In genomic region chr1:246781212-246781611, GRCh38 we compare ENCODE assay signal across 20 cellular contexts. TPM values are rescaled to one million over a fixed set of nuclear protein-coding genes. Genes with fewer than 3 reads are reported as not detected.
DNase-seq lines count a peak whose midpoint lies in the region; TF ChIP-seq lines count a peak whose summit lies in the region.
"Had no signal": no experiment of that assay in that cellular context is flagged by ENCODE, and none has a peak within 500 bp of the region (broad histone marks: within the 10 kb centered on the region; RNA-seq: fewer than 3 reads in every experiment).

No MANE protein-coding gene starts in this region.

- intact Hi-C loops in mammary epithelial cell (cut with micrococcal nuclease) = no loop called here

- WGBS in mammary epithelial cell (ENCODE audit: low coverage, missing lambda C conversion rate) = 85% methylated on average over 4 of the region's 7 CpGs

- BruUV-seq in mammary epithelial cell (replicated peaks; lab: Mats Ljungman, UMichigan) = no TSS peak

- H3K4me3 ChIP-seq in ACC112 (ENCODE audit: low read depth, low read length) = no peak overlapping the region
- peak overlapping the region in 2 of 10 experiments; percentile 22 to 23; a peak in 3 of 20 replicates for H3K4me3 ChIP-seq in BLaER1 treated with 17β-estradiol and CSF1 and Interleukin-3, amounts not matched to agents 10 nM and 100 nM
- H3K4me3 ChIP-seq in osteoblast (ENCODE audit: insufficient read depth, low read length) = no peak overlapping the region
- H3K4me3 ChIP-seq in mammary epithelial cell (replicated peaks in 1 of 3; ENCODE audit: insufficient read depth in 1 of 3, low read depth in 2 of 3, low read length in 3 of 3) = no peak overlapping the region

- H3K4me1 Mint-ChIP-seq in chondrocyte (ENCODE audit: low read depth) = peaks cover 24% of the 10 kb centered on the region

- H3K4me3 Mint-ChIP-seq in chondrocyte (ENCODE audit: unreplicated experiment) = no peak overlapping the region
- H3K4me3 Mint-ChIP-seq: CD8-positive, alpha-beta memory T cell had no signal

- in situ Hi-C loops in mammary epithelial cell (cut with MboI; ENCODE audit: low sequenced_read_pairs in 2 of 2) = no loop called here

- H3K27ac ChIP-seq in ACC112 (ENCODE audit: low read depth, low read length) (peak overlapping the region; percentile 67; the same call in 1 of the 2 replicates), osteoblast (ENCODE audit: low read depth, low read length) (no peak overlapping the region), mammary epithelial cell (ENCODE audit: insufficient read depth, low read depth, low read length) (no peak overlapping the region)
- H3K27ac ChIP-seq in BLaER1 treated with 17β-estradiol and CSF1 and Interleukin-3, amounts not matched to agents 10 nM and 100 nM = peak overlapping the region in 9 of 11 experiments; percentile 65 to 85 (median 80); a peak in 18 of 22 replicates

- no peak overlapping the region for H2AFZ ChIP-seq in ACC112 (ENCODE audit: low read length, unreplicated experiment)
- H2AFZ ChIP-seq in osteoblast (ENCODE audit: low read length) = no peak overlapping the region
- H2AFZ ChIP-seq in mammary epithelial cell (ENCODE audit: low read depth, low read length) = no peak overlapping the region

- H3K79me2 ChIP-seq in ACC112 (ENCODE audit: control insufficient read depth, insufficient read depth, low read length, unreplicated experiment) (no peaks in the 10 kb centered on the region), osteoblast (ENCODE audit: insufficient read depth, low read length) (no peaks in the 10 kb centered on the region), mammary epithelial cell (ENCODE audit: insufficient read depth, low read length) (no peaks in the 10 kb centered on the region)

- H3K36me3 ChIP-seq in ACC112 (ENCODE audit: insufficient read depth, low read length) = peaks cover 15% of the 10 kb centered on the region
- peaks cover 19 to 50% (median 40%) of the 10 kb centered on the region in 11 experiments for H3K36me3 ChIP-seq in BLaER1 treated with 17β-estradiol and CSF1 and Interleukin-3, amounts not matched to agents 10 nM and 100 nM
- H3K36me3 ChIP-seq in osteoblast (ENCODE audit: insufficient read depth, low read length) = peaks cover 11% of the 10 kb centered on the region
- H3K36me3 ChIP-seq in mammary epithelial cell (ENCODE audit: insufficient read depth, low read length) = no peaks in the 10 kb centered on the region

- CTCF ChIA-PET in mammary epithelial cell (lab: Charles Lee; ENCODE audit: low non-redundant PET) = no interaction called here

- H3K27me3 ChIP-seq in ACC112 (ENCODE audit: insufficient read depth, low read length) = no peaks in the 10 kb centered on the region
- no peaks in the 10 kb centered on the region for H3K27me3 ChIP-seq in BLaER1 treated with 17β-estradiol and CSF1 and Interleukin-3, amounts not matched to agents 10 nM and 100 nM
- H3K27me3 ChIP-seq in osteoblast (ENCODE audit: insufficient read depth, low read length) = no peaks in the 10 kb centered on the region
- no peaks in the 10 kb centered on the region for H3K27me3 ChIP-seq in mammary epithelial cell (ENCODE audit: insufficient read depth, low read length)

- H3K4me2 ChIP-seq in BLaER1 treated with 17β-estradiol and CSF1 and Interleukin-3, amounts not matched to agents 10 nM and 100 nM = peak overlapping the region; percentile 49 to 91 (median 83); a peak in 21 of 22 replicates
- no peak overlapping the region for H3K4me2 ChIP-seq in osteoblast (ENCODE audit: insufficient read depth, low read length)
- H3K4me2 ChIP-seq in mammary epithelial cell (ENCODE audit: insufficient read depth, low read depth, low read length) = no peak overlapping the region

- dilution Hi-C loops in mammary epithelial cell (cut with HindIII; ENCODE audit: low sequenced_read_pairs) = no loop called here

- no peaks in the 10 kb centered on the region for H3K9me3 Mint-ChIP-seq in chondrocyte (ENCODE audit: low read depth)
- H3K9me3 Mint-ChIP-seq: CD8-positive, alpha-beta memory T cell had no signal

- no peaks in the 10 kb centered on the region for H3K27me3 Mint-ChIP-seq in chondrocyte (ENCODE audit: low read depth)
- H3K27me3 Mint-ChIP-seq: CD8-positive, alpha-beta memory T cell had no signal

- no peaks in the 10 kb centered on the region for H4K20me1 ChIP-seq in BLaER1 treated with 17β-estradiol and CSF1 and Interleukin-3, amounts not matched to agents 10 nM and 100 nM
- H4K20me1 ChIP-seq in osteoblast (ENCODE audit: insufficient read depth, low read length) = peaks cover 6% of the 10 kb centered on the region
- no peaks in the 10 kb centered on the region for H4K20me1 ChIP-seq in mammary epithelial cell (ENCODE audit: insufficient read depth, low read length)

- peaks cover 0 to 27% (median 0%) of the 10 kb centered on the region in 11 experiments; a peak in 10 of 22 replicates for H3K9me3 ChIP-seq in BLaER1 treated with 17β-estradiol and CSF1 and Interleukin-3, amounts not matched to agents 10 nM and 100 nM (replicated peaks in 1 of 11)
- H3K9me3 ChIP-seq in osteoblast (ENCODE audit: low read depth, low read length) (no peaks in the 10 kb centered on the region), mammary epithelial cell (replicated peaks; ENCODE audit: insufficient read depth, low read length) (peaks cover 9% of the 10 kb centered on the region)

- H3K36me3 Mint-ChIP-seq in chondrocyte (ENCODE audit: low read depth) = peaks cover 20% of the 10 kb centered on the region

- peaks cover 24% of the 10 kb centered on the region for H3K4me1 ChIP-seq in ACC112 (ENCODE audit: control insufficient read depth, insufficient read depth, low read length, unreplicated experiment)
- peaks cover 47 to 100% (median 99%) of the 10 kb centered on the region in 10 experiments for H3K4me1 ChIP-seq in BLaER1 treated with 17β-estradiol and CSF1 and Interleukin-3, amounts not matched to agents 10 nM and 100 nM
- peaks cover 24% of the 10 kb centered on the region for H3K4me1 ChIP-seq in osteoblast (ENCODE audit: insufficient read depth, low read length)
- peaks cover 3% of the 10 kb centered on the region for H3K4me1 ChIP-seq in mammary epithelial cell (ENCODE audit: insufficient read depth, low read length)

- TF ChIP-seq CTCF in chondrocyte (IDR thresholded peaks at IDR 0.05) (no peak), osteoblast (IDR thresholded peaks at IDR 0.05; ENCODE audit: extremely low read depth, low read depth, low read length) (no peak), mammary epithelial cell (conservative IDR thresholded peaks at IDR 0.05 in 1 of 2, IDR thresholded peaks at IDR 0.05 in 1 of 2; ENCODE audit: extremely low read depth in 1 of 2, insufficient read depth in 1 of 2, low read depth in 1 of 2, low read length in 2 of 2) (no peak)

- H3K9ac ChIP-seq in BLaER1 treated with 17β-estradiol and CSF1 and Interleukin-3, amounts not matched to agents 10 nM and 100 nM = peak overlapping the region in 7 of 11 experiments; percentile 54 to 73 (median 69); a peak in 13 of 22 replicates
- H3K9ac ChIP-seq in mammary epithelial cell (ENCODE audit: insufficient read depth, low read length) = no peak overlapping the region

- H3K27ac Mint-ChIP-seq in chondrocyte (ENCODE audit: unreplicated experiment) = no peak overlapping the region

- DNase-seq in chondrocyte (ENCODE audit: low spot score) (peak; percentile 39), osteoblast (ENCODE audit: insufficient read length, low spot score, missing footprints) (peak; percentile 37), mammary epithelial cell (no peak), LoVo (ENCODE audit: low spot score) (no peak), germinal center (ENCODE audit: low spot score) (no peak)
- DNase-seq: Calu3; CD8-positive, alpha-beta memory T cell; DMS153; GDM1; GOT3; HCEC 1CT; KG1; NCI-H1694; NCI-H2081; NCI-H2171; NCI-H345; NCI-H524; NCI-H774 had no signal

RNA-seq across cellular contexts. Expression of gene SCCPDH, which starts 57.0 kb away (rescaled TPM):
- total RNA-seq in chondrocyte (33.5 to 39.4 TPM (median 33.5 TPM) in 3 replicates), osteoblast (49.9 and 56.3 TPM in 2 replicates), mammary epithelial cell (1 to 10 TPM; 1.6 to 9.7 TPM)
- 5.2 TPM for polyA plus RNA-seq in mammary epithelial cell
- polyA minus RNA-seq in mammary epithelial cell = 1.3 TPM

Comparison
In these comparisons a context has a peak if more than half of its experiments do, and no peak if none do; other contexts are left out.
1. H3K27ac ChIP-seq: peak in ACC112 (single experiment) and BLaER1 treated with 17β-estradiol and CSF1 and Interleukin-3, amounts not matched to agents 10 nM and 100 nM (9 of 11); none in osteoblast (single experiment) and mammary epithelial cell (single experiment).
2. H3K4me2 ChIP-seq: peak in BLaER1 treated with 17β-estradiol and CSF1 and Interleukin-3, amounts not matched to agents 10 nM and 100 nM (11 of 11); none in osteoblast (single experiment) and mammary epithelial cell (single experiment).
3. DNase-seq: peak in chondrocyte (single experiment) and osteoblast (single experiment); none in mammary epithelial cell (single experiment), LoVo (single experiment) and germinal center (single experiment).